In the genomic region with DNA sequence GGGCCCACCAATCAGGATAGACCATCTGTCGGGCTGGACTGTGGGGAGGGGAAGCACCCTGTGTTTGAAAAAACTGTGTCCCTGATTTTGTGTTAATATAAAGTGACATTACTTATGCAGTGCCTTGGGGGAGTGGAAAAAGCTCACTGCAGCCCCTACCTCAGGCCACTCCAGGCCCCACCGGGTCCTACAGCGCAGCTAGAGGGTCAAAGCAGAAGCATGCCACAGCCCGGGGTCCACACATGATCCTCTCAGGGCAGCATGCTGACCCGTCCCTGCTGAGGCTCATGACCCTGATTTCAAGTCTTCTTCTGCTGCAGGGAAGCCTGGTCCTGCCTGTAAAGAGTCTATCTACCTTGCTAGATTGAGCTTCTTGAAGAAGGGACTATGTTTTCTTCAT, we compare ENCODE assay signal across 8 cellular contexts.
"Had no signal": no experiment of that assay in that cellular context is flagged by ENCODE, and none has a peak within 500 bp of the region (broad histone marks: within the 10 kb centered on the region; RNA-seq: fewer than 3 reads in every experiment).

No MANE protein-coding gene starts in this region.

- FAIRE-seq: H54, K562 had no signal

- H3K9me3 Mint-ChIP-seq: H9 had no signal

- H3K4me3 Mint-ChIP-seq: H9 had no signal

- H3K27ac ChIP-seq: GM23248, HL-60 had no signal

- DNase-seq: GM23248, GOT3, H9, HCEC 1CT, IMR-90 had no signal

- H3K4me3 ChIP-seq: GM23248, K562 had no signal

- H2AFZ ChIP-seq: GM23248 had no signal

- H3K9ac ChIP-seq: GM23248 had no signal

- ATAC-seq: K562 had no signal
